ENCODE assay signal across 8 cellular contexts in the genomic region with DNA sequence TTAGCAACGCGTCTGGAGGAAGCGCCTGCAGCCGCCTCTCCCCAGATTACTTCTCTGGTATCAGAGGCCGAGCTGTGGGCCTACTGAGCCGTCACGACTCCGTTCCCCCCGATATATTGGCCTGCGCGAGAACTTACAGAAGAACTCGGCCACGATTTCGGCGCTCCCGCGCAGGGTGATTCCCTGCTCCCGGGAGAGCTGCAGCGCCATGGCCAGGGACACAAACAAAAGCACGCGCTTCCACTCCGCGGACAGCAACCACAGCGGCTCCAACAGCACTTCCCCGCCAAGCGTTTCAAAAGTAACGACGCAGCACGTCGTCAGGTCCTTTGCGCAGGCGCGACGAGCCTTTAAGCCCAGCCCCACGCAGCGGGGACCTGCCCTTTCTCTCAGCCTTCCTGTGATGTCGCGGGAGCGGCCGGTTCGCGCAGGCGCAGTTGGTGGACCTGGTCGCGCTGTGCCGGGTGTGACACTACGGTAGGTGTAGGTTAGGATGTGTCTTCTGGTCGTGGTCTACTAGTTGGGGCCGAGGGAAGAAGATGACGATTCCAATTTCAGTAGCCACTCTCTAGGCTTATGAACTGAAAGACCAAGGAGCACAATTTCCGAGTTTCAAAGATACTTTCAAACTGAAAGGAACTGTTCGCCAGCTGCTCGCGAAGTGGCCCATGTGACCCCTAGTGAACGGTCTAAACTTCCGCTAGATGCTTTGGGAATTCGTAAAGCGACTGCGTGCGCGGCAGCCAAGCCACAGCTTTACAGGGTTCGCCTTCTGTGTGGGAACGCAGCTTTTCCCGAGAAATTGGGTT. TPM values are rescaled to one million over a fixed set of nuclear protein-coding genes. Genes with fewer than 3 reads are reported as not detected.
DNase-seq lines count a peak whose midpoint lies in the region; ATAC-seq and TF ChIP-seq lines count a peak whose summit lies in the region.

Gene MAD2L1, minus strand, starts transcription at position 324 of the 809 bp plus-strand sequence. Its CDS starts 114 bp downstream, at position 210.

- H4K20me1 ChIP-seq in OCI-LY3 (ENCODE audit: insufficient read depth, low read length): peaks cover 22% of the 10 kb centered on the region

- H3K79me2 ChIP-seq in OCI-LY3 (ENCODE audit: low read length): peaks cover 74% of the 10 kb centered on the region

- TF ChIP-seq CTCF in OCI-LY3 (IDR thresholded peaks at IDR 0.05; ENCODE audit: low read depth, low read length) (no peak), endothelial cell (IDR thresholded peaks at IDR 0.05; ENCODE audit: unreplicated experiment) (no peak), mesothelial cell of epicardium (IDR thresholded peaks at IDR 0.05; ENCODE audit: unreplicated experiment) (no peak)

- peak within 1 kb of the TSS; percentile 95 for H2AFZ ChIP-seq in OCI-LY3 (ENCODE audit: low read depth, low read length)

- H3K27me3 Mint-ChIP-seq in endothelial cell (ENCODE audit: unreplicated experiment): peaks cover 4% of the 10 kb centered on the region
- H3K27me3 Mint-ChIP-seq in mesothelial cell of epicardium (ENCODE audit: low read depth): no peaks in the 10 kb centered on the region

- peak within 1 kb of the TSS; percentile 99 for H3K4me3 Mint-ChIP-seq in endothelial cell (ENCODE audit: unreplicated experiment)
- peak within 1 kb of the TSS; percentile 95 for H3K4me3 Mint-ChIP-seq in mesothelial cell of epicardium

- H3K4me1 ChIP-seq in OCI-LY3 (ENCODE audit: low read length): peaks cover 26% of the 10 kb centered on the region

- no peaks in the 10 kb centered on the region for H3K36me3 Mint-ChIP-seq in endothelial cell (ENCODE audit: low read depth, unreplicated experiment)
- H3K36me3 Mint-ChIP-seq in mesothelial cell of epicardium: no peaks in the 10 kb centered on the region

- H3K27me3 ChIP-seq in OCI-LY3 (ENCODE audit: low read depth, low read length): no peaks in the 10 kb centered on the region

- peak within 1 kb of the TSS; percentile 93 for H3K27ac ChIP-seq in OCI-LY3 (ENCODE audit: low read length)

- H3K27ac Mint-ChIP-seq in endothelial cell (ENCODE audit: unreplicated experiment) (peak within 1 kb of the TSS; percentile 97), mesothelial cell of epicardium (peak within 1 kb of the TSS; percentile 98)

- H3K9me3 ChIP-seq in OCI-LY3 (ENCODE audit: insufficient read depth, low read length): no peaks in the 10 kb centered on the region

- H3K4me1 Mint-ChIP-seq in endothelial cell (ENCODE audit: unreplicated experiment) (peaks cover 9% of the 10 kb centered on the region), mesothelial cell of epicardium (peaks cover 61% of the 10 kb centered on the region)

- peak within 1 kb of the TSS; percentile 96 for H3K4me3 ChIP-seq in OCI-LY3 (ENCODE audit: low read length)

- peak within 1 kb of the TSS; percentile 97 for H3K9ac ChIP-seq in OCI-LY3 (ENCODE audit: low read length)

- H3K9me3 Mint-ChIP-seq in endothelial cell (ENCODE audit: unreplicated experiment): no peaks in the 10 kb centered on the region
- H3K9me3 Mint-ChIP-seq in mesothelial cell of epicardium: no peaks in the 10 kb centered on the region

- peak within 1 kb of the TSS; percentile 97 for H3K4me2 ChIP-seq in OCI-LY3 (ENCODE audit: low read length)

- ATAC-seq in GM21515 (IDR thresholded peaks at IDR 0.05; ENCODE audit: unreplicated experiment): peak; percentile 90

- peaks cover 35% of the 10 kb centered on the region for H3K36me3 ChIP-seq in OCI-LY3 (replicated peaks; ENCODE audit: low read depth, low read length)

- DNase-seq in D341Med (ENCODE audit: low spot score) (peak; percentile 98), HuH-7 (ENCODE audit: low spot score) (peak; percentile 69), endothelial cell (ENCODE audit: low spot score) (peak; percentile 99), mesothelial cell of epicardium (ENCODE audit: low spot score in 2 of 2, unreplicated experiment in 2 of 2) (peak; percentile 96 to 97)
- DNase-seq in activated CD8-positive, alpha-beta memory T cell treated with anti-CD3 and anti-CD28 coated beads, Interleukin-2, amount 50 U/mL, for 48 hours: peak; percentile 99
- peak; percentile 97 for DNase-seq in stimulated activated CD8-positive, alpha-beta memory T cell treated with anti-CD3 and anti-CD28 coated beads, Interleukin-15, amount 100 ng/mL, for 48 hours (ENCODE audit: low read depth in 2 of 2)

RNA-seq across cellular contexts. Expression of gene MAD2L1, which starts in this region (rescaled TPM):
- total RNA-seq in endothelial cell (ENCODE audit: unreplicated experiment) (11.1 TPM), mesothelial cell of epicardium (16.6 to 20.1 TPM (median 18.9 TPM) in 3 replicates)

Comparison
In these comparisons a context has a peak if more than half of its experiments do, and no peak if none do; other contexts are left out.
1. Peak in every context shown above with its lines: DNase-seq, ATAC-seq, H3K4me3 ChIP-seq and H3K27ac ChIP-seq.